Comparison of ENCODE assay signal across 1 cellular context in genomic region chr3:128584412-128585020, GRCh38.
TF ChIP-seq lines count a peak whose summit lies in the region.

No MANE protein-coding gene starts in this region.

TF ChIP-seq in HepG2, 621 proteins besides CTCF, POLR2A, EP300 and RAD21 (continued from another document and continues in another):
- no peak for TF ChIP-seq ZBTB1 (CRISPR knock-in tag; IDR thresholded peaks at IDR 0.05; ENCODE audit: borderline replicate concordance)
- TF ChIP-seq HOXA7 (CRISPR knock-in tag; IDR thresholded peaks at IDR 0.05) = no peak
- TF ChIP-seq TRIM22 (IDR thresholded peaks at IDR 0.05) = no peak
- 0 out of 2 replicates have a peak, but pooled peaks have one; percentile 37 for TF ChIP-seq ZNF800 (CRISPR knock-in tag; IDR thresholded peaks at IDR 0.05)
- TF ChIP-seq DMAP1 (CRISPR knock-in tag; IDR thresholded peaks at IDR 0.05) = no peak
- TF ChIP-seq NR1H2 (CRISPR knock-in tag; IDR thresholded peaks at IDR 0.05; ENCODE audit: borderline replicate concordance, low read depth) = no peak
- TF ChIP-seq ELF3 (CRISPR knock-in tag; IDR thresholded peaks at IDR 0.05) = no peak
- TF ChIP-seq HOXA9 (CRISPR knock-in tag; IDR thresholded peaks at IDR 0.05; ENCODE audit: borderline replicate concordance) = no peak
- no peak for TF ChIP-seq TOPORS (CRISPR knock-in tag; IDR thresholded peaks at IDR 0.05)
- TF ChIP-seq ZNF20 (CRISPR knock-in tag; IDR thresholded peaks at IDR 0.05) = no peak
- TF ChIP-seq STAG1 (CRISPR knock-in tag; IDR thresholded peaks at IDR 0.05) = peak; percentile 90
- no peak for TF ChIP-seq HCFC1 (IDR thresholded peaks at IDR 0.05; ENCODE audit: low read depth, low read length)
- TF ChIP-seq PBX2 (CRISPR knock-in tag; IDR thresholded peaks at IDR 0.05) = no peak
- TF ChIP-seq ZNF407 (CRISPR knock-in tag; IDR thresholded peaks at IDR 0.05; ENCODE audit: not compliant biosample characterization) = no peak
- no peak for TF ChIP-seq ZMAT5 (CRISPR knock-in tag; IDR thresholded peaks at IDR 0.05; ENCODE audit: borderline replicate concordance, low read depth)
- no peak for TF ChIP-seq IRX3 (CRISPR knock-in tag; IDR thresholded peaks at IDR 0.05; ENCODE audit: borderline replicate concordance, low read depth)
- TF ChIP-seq THYN1 (CRISPR knock-in tag; IDR thresholded peaks at IDR 0.05; ENCODE audit: borderline replicate concordance, low read depth) = no peak
- no peak for TF ChIP-seq TAF1 (CRISPR knock-in tag; IDR thresholded peaks at IDR 0.05)
- no peak for TF ChIP-seq RXRB (CRISPR knock-in tag; IDR thresholded peaks at IDR 0.05; ENCODE audit: borderline replicate concordance)
- no peak for TF ChIP-seq SRSF1 (optimal IDR thresholded peaks at IDR 0.05; ENCODE audit: low read depth, low read length)
- no peak for TF ChIP-seq AGO1 (IDR thresholded peaks at IDR 0.05; ENCODE audit: low read depth, low read length, poor library complexity, severe bottlenecking)
- no peak for TF ChIP-seq ATF7 (IDR thresholded peaks at IDR 0.05)
- TF ChIP-seq ATF7 (CRISPR knock-in tag; IDR thresholded peaks at IDR 0.05) = no peak
- no peak for TF ChIP-seq ZFP37 (CRISPR knock-in tag; IDR thresholded peaks at IDR 0.05; ENCODE audit: borderline replicate concordance)
- TF ChIP-seq ZNF687 (CRISPR knock-in tag; IDR thresholded peaks at IDR 0.05) = peak; percentile 75
- no peak for TF ChIP-seq RFX1 (IDR thresholded peaks at IDR 0.05)
- TF ChIP-seq MNT (IDR thresholded peaks at IDR 0.05) = peak; percentile 13; the same call in 1 of the 2 replicates
- no peak for TF ChIP-seq MTF1 (CRISPR knock-in tag; IDR thresholded peaks at IDR 0.05)
- TF ChIP-seq TFDP1 (CRISPR knock-in tag; IDR thresholded peaks at IDR 0.05; ENCODE audit: borderline replicate concordance) = peak; percentile 55; the same call in 1 of the 2 replicates
- TF ChIP-seq ZFP90 (CRISPR knock-in tag; IDR thresholded peaks at IDR 0.05; ENCODE audit: borderline replicate concordance) = no peak
- no peak for TF ChIP-seq ZFP36L2 (CRISPR knock-in tag; IDR thresholded peaks at IDR 0.05)
- TF ChIP-seq SNAPC2 (CRISPR knock-in tag; IDR thresholded peaks at IDR 0.05) = no peak
- no peak for TF ChIP-seq DNMT3B (CRISPR knock-in tag; conservative IDR thresholded peaks at IDR 0.05)
- TF ChIP-seq FOXP1 (IDR thresholded peaks at IDR 0.05) = no peak
- TF ChIP-seq FOXP1 (CRISPR knock-in tag; IDR thresholded peaks at IDR 0.05) = no peak
- no peak for TF ChIP-seq NCOR1 (IDR thresholded peaks at IDR 0.05; ENCODE audit: borderline replicate concordance, low read length)
- 0 out of 2 replicates have a peak, but pooled peaks have one; percentile 26 for TF ChIP-seq ZNF331 (CRISPR knock-in tag; IDR thresholded peaks at IDR 0.05)
- TF ChIP-seq ERF (CRISPR knock-in tag; IDR thresholded peaks at IDR 0.05) = peak; percentile 43; the same call in 1 of the 2 replicates
- no peak for TF ChIP-seq TP53 (CRISPR knock-in tag; conservative IDR thresholded peaks at IDR 0.05)
- no peak for TF ChIP-seq YEATS2 (CRISPR knock-in tag; IDR thresholded peaks at IDR 0.05; ENCODE audit: borderline replicate concordance)
- TF ChIP-seq ZNF713 (CRISPR knock-in tag; IDR thresholded peaks at IDR 0.05) = no peak
- no peak for TF ChIP-seq ZNF431 (CRISPR knock-in tag; IDR thresholded peaks at IDR 0.05; ENCODE audit: borderline replicate concordance, low read depth)
